In the genomic region with DNA sequence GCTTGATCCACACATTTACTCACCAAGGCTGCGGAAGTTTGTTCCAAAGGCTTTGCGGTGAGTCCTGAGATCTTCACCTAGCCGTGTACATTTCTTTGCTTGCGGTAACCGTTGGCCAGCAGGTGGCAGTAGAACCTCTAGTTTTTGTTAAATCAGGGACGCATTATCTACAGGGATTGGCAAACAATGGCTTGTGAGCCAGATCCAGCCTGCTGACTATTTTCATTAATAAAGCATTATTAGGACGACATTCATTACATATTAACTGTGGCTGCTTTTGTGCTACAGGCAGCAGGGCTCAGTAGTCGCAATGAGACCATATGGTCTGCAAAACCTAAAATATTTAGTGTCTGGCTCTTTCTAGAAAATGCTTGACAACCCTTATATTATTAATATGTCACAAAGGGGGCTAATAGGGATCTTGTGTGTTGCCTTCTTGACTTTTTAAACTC, we compare ENCODE assay signal across 8 cellular contexts.
DNase-seq lines count a peak whose midpoint lies in the region; ATAC-seq and TF ChIP-seq lines count a peak whose summit lies in the region.

No MANE protein-coding gene starts in this region.

- H3K27me3 ChIP-seq in dorsolateral prefrontal cortex (no peaks in the 10 kb centered on the region), lower lobe of right lung (ENCODE audit: low read depth) (no peaks in the 10 kb centered on the region)

- DNase-seq in NCI-H510A (lab: John Stamatoyannopoulos, UW) (peak; percentile 25), dorsolateral prefrontal cortex (peak; percentile 55 to 89 (median 78)), lower lobe of right lung (peak; percentile 74)
- peak; percentile 82 for DNase-seq in activated CD4-positive, alpha-beta T cell treated with anti-CD3 and anti-CD28 coated beads for 48 hours
- peak; percentile 40 for DNase-seq in stimulated activated CD8-positive, alpha-beta memory T cell treated with anti-CD3 and anti-CD28 coated beads, Interleukin-12 subunit alpha, Interleukin-12 subunit beta, amount 100 ng/mL, for 1 hour (ENCODE audit: low read depth)

- H3K9me3 ChIP-seq in lower lobe of right lung: no peaks in the 10 kb centered on the region

- H3K4me1 ChIP-seq in lower lobe of right lung: peaks cover 4% of the 10 kb centered on the region

- intact Hi-C loops in dorsolateral prefrontal cortex (cut with DNase I) (loop anchor here (5.0 to 10.0 kb wide), 4 partner anchors 175 to 552 kb away; partner anchors contain the start of genes PFDN4 (in 2 of the 2) and DOK5 (in 1 of the 2)), lower lobe of right lung (cut with DNase I) (no loop called here)

- H3K27ac ChIP-seq in dorsolateral prefrontal cortex: peak overlapping the region in 1 of 59 donors; percentile 7
- no peak overlapping the region for H3K27ac ChIP-seq in lower lobe of right lung

- no peaks in the 10 kb centered on the region for H3K36me3 ChIP-seq in lower lobe of right lung

- TF ChIP-seq CTCF in GM12873 (IDR thresholded peaks at IDR 0.05; ENCODE audit: insufficient read depth, low read depth, low read length, missing control alignments) (peak; percentile 80), dorsolateral prefrontal cortex (IDR thresholded peaks at IDR 0.05 in 54 of 56, conservative IDR thresholded peaks at IDR 0.05 in 2 of 56; ENCODE audit: low read depth in 1 of 56, partially characterized antibody in 56 of 56) (peak; percentile 66 to 92 (median 81)), lower lobe of right lung (IDR thresholded peaks at IDR 0.05) (peak; percentile 78)

- no peak overlapping the region for H3K4me3 ChIP-seq in dorsolateral prefrontal cortex
- no peak overlapping the region for H3K4me3 ChIP-seq in lower lobe of right lung

- ATAC-seq in HG03175 (IDR thresholded peaks at IDR 0.05; ENCODE audit: unreplicated experiment) (peak; percentile 66), lower lobe of right lung (peak; percentile 78 to 81), GM21737 (IDR thresholded peaks at IDR 0.05; ENCODE audit: unreplicated experiment) (no peak)

Comparison
In these comparisons a context has a peak if more than half of its experiments do, and no peak if none do; other contexts are left out.
1. DNase-seq: peak in every context shown above with its lines; median percentile 82 in activated CD4-positive, alpha-beta T cell treated with anti-CD3 and anti-CD28 coated beads for 48 hours; 78 in dorsolateral prefrontal cortex; 74 in lower lobe of right lung; 40 in stimulated activated CD8-positive, alpha-beta memory T cell treated with anti-CD3 and anti-CD28 coated beads, Interleukin-12 subunit alpha, Interleukin-12 subunit beta, amount 100 ng/mL, for 1 hour; 25 in NCI-H510A.